1 cellular context compared by ENCODE assay signal in genomic region chr16:74999683-75000480, GRCh38.
TF ChIP-seq lines count a peak whose summit lies in the region.

No MANE protein-coding gene starts in this region.

TF ChIP-seq in HepG2, 621 proteins besides CTCF, POLR2A, EP300 and RAD21 (continued from another document and continues in another):
- TF ChIP-seq, protein P1, sequence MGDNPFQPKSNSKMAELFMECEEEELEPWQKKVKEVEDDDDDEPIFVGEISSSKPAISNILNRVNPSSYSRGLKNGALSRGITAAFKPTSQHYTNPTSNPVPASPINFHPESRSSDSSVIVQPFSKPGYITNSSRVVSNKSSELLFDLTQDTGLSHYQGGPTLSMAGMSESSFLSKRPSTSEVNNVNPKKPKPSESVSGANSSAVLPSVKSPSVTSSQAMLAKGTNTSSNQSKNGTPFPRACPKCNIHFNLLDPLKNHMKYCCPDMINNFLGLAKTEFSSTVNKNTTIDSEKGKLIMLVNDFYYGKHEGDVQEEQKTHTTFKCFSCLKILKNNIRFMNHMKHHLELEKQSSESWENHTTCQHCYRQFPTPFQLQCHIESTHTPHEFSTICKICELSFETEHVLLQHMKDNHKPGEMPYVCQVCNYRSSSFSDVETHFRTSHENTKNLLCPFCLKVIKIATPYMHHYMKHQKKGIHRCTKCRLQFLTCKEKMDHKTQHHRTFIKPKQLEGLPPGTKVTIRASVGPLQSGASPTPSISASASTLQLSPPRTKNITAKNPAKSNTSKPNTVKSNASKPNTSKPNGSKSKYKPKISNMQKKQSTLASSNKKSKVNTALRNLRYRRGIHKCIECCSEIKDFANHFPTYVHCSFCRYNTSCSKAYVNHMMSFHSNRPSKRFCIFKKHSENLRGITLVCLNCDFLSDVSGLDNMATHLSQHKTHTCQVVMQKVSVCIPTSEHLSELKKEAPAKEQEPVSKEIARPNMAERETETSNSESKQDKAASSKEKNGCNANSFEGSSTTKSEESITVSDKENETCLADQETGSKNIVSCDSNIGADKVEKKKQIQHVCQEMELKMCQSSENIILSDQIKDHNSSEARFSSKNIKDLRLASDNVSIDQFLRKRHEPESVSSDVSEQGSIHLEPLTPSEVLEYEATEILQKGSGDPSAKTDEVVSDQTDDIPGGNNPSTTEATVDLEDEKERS (CRISPR knock-in tag; IDR thresholded peaks at IDR 0.05), result no peak
- TF ChIP-seq MYPOP (CRISPR knock-in tag; IDR thresholded peaks at IDR 0.05) (no peak), SNRNP70 (IDR thresholded peaks at IDR 0.05; ENCODE audit: low read depth, low read length) (no peak), ZNF589 (CRISPR knock-in tag; conservative IDR thresholded peaks at IDR 0.05) (0 out of 2 replicates have a peak, but pooled peaks have one; percentile 50), GATAD1 (CRISPR knock-in tag; IDR thresholded peaks at IDR 0.05) (no peak; the same call in 1 of the 2 replicates), NFATC3 (CRISPR knock-in tag; IDR thresholded peaks at IDR 0.05) (no peak), ZNF891 (CRISPR knock-in tag; IDR thresholded peaks at IDR 0.05) (no peak), RFX3 (CRISPR knock-in tag; IDR thresholded peaks at IDR 0.05) (peak; percentile 87), RAD51 (IDR thresholded peaks at IDR 0.05; ENCODE audit: borderline replicate concordance) (no peak), ZFP62 (CRISPR knock-in tag; IDR thresholded peaks at IDR 0.05) (no peak), CENPT (CRISPR knock-in tag; IDR thresholded peaks at IDR 0.05; ENCODE audit: low read depth) (no peak), MED1 (CRISPR knock-in tag; IDR thresholded peaks at IDR 0.05) (no peak; the same call in 1 of the 2 replicates), SRSF9 (IDR thresholded peaks at IDR 0.05; ENCODE audit: borderline replicate concordance, insufficient read depth, low read depth, low read length, poor library complexity, severe bottlenecking) (no peak), ZNF24 (IDR thresholded peaks at IDR 0.05) (no peak), ZNF652 (CRISPR knock-in tag; IDR thresholded peaks at IDR 0.05; ENCODE audit: borderline replicate concordance, low read depth) (no peak), AFF4 (CRISPR knock-in tag; IDR thresholded peaks at IDR 0.05) (peak; percentile 57; the same call in 1 of the 2 replicates), RBM39 (IDR thresholded peaks at IDR 0.05; ENCODE audit: low read depth, low read length, poor library complexity, severe bottlenecking) (no peak), BHLHE40 (IDR thresholded peaks at IDR 0.05; ENCODE audit: low read length) (no peak), ZNF564 (CRISPR knock-in tag; IDR thresholded peaks at IDR 0.05) (no peak), FOSL1 (CRISPR knock-in tag; IDR thresholded peaks at IDR 0.05; ENCODE audit: borderline replicate concordance) (no peak), AHR (CRISPR knock-in tag; IDR thresholded peaks at IDR 0.05) (no peak), ZNF597 (CRISPR knock-in tag; IDR thresholded peaks at IDR 0.05) (no peak), PHF8 (CRISPR knock-in tag; IDR thresholded peaks at IDR 0.05) (peak; percentile 57; the same call in 1 of the 2 replicates), ZNF784 (CRISPR knock-in tag; IDR thresholded peaks at IDR 0.05; ENCODE audit: borderline replicate concordance) (no peak), ZC3H13 (CRISPR knock-in tag; IDR thresholded peaks at IDR 0.05) (no peak; the same call in none of the 2 replicates), ZBTB43 (CRISPR knock-in tag; conservative IDR thresholded peaks at IDR 0.05) (no peak), ZSCAN20 (CRISPR knock-in tag; IDR thresholded peaks at IDR 0.05; ENCODE audit: borderline replicate concordance) (0 out of 2 replicates have a peak, but pooled peaks have one; percentile 69), RNF2 (conservative IDR thresholded peaks at IDR 0.05; ENCODE audit: low read depth) (no peak), SNAPC2 (CRISPR knock-in tag; IDR thresholded peaks at IDR 0.05) (no peak), ZNF282 (IDR thresholded peaks at IDR 0.05; ENCODE audit: partially characterized antibody) (no peak), ZNF775 (CRISPR knock-in tag; IDR thresholded peaks at IDR 0.05; ENCODE audit: borderline replicate concordance) (no peak), HES4 (CRISPR knock-in tag; IDR thresholded peaks at IDR 0.05; ENCODE audit: borderline replicate concordance) (no peak), ZNF773 (CRISPR knock-in tag; IDR thresholded peaks at IDR 0.05; ENCODE audit: borderline replicate concordance) (peak; percentile 73; the same call in 1 of the 2 replicates), DBP (CRISPR knock-in tag; IDR thresholded peaks at IDR 0.05; ENCODE audit: not compliant biosample characterization) (no peak), TIGD3 (CRISPR knock-in tag; IDR thresholded peaks at IDR 0.05; ENCODE audit: borderline replicate concordance) (no peak)
- TF ChIP-seq, protein P2, sequence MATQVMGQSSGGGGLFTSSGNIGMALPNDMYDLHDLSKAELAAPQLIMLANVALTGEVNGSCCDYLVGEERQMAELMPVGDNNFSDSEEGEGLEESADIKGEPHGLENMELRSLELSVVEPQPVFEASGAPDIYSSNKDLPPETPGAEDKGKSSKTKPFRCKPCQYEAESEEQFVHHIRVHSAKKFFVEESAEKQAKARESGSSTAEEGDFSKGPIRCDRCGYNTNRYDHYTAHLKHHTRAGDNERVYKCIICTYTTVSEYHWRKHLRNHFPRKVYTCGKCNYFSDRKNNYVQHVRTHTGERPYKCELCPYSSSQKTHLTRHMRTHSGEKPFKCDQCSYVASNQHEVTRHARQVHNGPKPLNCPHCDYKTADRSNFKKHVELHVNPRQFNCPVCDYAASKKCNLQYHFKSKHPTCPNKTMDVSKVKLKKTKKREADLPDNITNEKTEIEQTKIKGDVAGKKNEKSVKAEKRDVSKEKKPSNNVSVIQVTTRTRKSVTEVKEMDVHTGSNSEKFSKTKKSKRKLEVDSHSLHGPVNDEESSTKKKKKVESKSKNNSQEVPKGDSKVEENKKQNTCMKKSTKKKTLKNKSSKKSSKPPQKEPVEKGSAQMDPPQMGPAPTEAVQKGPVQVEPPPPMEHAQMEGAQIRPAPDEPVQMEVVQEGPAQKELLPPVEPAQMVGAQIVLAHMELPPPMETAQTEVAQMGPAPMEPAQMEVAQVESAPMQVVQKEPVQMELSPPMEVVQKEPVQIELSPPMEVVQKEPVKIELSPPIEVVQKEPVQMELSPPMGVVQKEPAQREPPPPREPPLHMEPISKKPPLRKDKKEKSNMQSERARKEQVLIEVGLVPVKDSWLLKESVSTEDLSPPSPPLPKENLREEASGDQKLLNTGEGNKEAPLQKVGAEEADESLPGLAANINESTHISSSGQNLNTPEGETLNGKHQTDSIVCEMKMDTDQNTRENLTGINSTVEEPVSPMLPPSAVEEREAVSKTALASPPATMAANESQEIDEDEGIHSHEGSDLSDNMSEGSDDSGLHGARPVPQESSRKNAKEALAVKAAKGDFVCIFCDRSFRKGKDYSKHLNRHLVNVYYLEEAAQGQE (IDR thresholded peaks at IDR 0.05; ENCODE audit: borderline replicate concordance in 1 of 2, low read depth in 1 of 2, low read length in 2 of 2), result no peak
- TF ChIP-seq, protein P3, sequence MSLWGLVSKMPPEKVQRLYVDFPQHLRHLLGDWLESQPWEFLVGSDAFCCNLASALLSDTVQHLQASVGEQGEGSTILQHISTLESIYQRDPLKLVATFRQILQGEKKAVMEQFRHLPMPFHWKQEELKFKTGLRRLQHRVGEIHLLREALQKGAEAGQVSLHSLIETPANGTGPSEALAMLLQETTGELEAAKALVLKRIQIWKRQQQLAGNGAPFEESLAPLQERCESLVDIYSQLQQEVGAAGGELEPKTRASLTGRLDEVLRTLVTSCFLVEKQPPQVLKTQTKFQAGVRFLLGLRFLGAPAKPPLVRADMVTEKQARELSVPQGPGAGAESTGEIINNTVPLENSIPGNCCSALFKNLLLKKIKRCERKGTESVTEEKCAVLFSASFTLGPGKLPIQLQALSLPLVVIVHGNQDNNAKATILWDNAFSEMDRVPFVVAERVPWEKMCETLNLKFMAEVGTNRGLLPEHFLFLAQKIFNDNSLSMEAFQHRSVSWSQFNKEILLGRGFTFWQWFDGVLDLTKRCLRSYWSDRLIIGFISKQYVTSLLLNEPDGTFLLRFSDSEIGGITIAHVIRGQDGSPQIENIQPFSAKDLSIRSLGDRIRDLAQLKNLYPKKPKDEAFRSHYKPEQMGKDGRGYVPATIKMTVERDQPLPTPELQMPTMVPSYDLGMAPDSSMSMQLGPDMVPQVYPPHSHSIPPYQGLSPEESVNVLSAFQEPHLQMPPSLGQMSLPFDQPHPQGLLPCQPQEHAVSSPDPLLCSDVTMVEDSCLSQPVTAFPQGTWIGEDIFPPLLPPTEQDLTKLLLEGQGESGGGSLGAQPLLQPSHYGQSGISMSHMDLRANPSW (CRISPR knock-in tag; IDR thresholded peaks at IDR 0.05; ENCODE audit: borderline replicate concordance), result no peak
- TF ChIP-seq, protein P4, sequence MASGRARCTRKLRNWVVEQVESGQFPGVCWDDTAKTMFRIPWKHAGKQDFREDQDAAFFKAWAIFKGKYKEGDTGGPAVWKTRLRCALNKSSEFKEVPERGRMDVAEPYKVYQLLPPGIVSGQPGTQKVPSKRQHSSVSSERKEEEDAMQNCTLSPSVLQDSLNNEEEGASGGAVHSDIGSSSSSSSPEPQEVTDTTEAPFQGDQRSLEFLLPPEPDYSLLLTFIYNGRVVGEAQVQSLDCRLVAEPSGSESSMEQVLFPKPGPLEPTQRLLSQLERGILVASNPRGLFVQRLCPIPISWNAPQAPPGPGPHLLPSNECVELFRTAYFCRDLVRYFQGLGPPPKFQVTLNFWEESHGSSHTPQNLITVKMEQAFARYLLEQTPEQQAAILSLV (CRISPR knock-in tag; IDR thresholded peaks at IDR 0.05; ENCODE audit: borderline replicate concordance), result no peak; the same call in 1 of the 2 replicates
